ENCODE assay signal across 8 cellular contexts in genomic region chr17:4790705-4791088, GRCh38. TPM values are rescaled to one million over a fixed set of nuclear protein-coding genes. Genes with fewer than 3 reads are reported as not detected.
DNase-seq lines count a peak whose midpoint lies in the region; ATAC-seq and TF ChIP-seq lines count a peak whose summit lies in the region.

No MANE protein-coding gene starts in this region.

- peak overlapping the region; percentile 63 to 96 (median 88) for H3K27ac Mint-ChIP-seq in CD4-positive, alpha-beta memory T cell

- WGBS in ovary, 3 donors: 27 to 52% (median 36%) methylated on average over 7 of the region's 7 CpGs

- peaks cover 9 to 36% (median 11%) of the 10 kb centered on the region in 4 donors for H3K4me1 Mint-ChIP-seq in CD4-positive, alpha-beta memory T cell

- CTCF ChIA-PET in CD4-positive, alpha-beta memory T cell (lab: Charles Lee; ENCODE audit: partially characterized antibody): interaction anchor here (0.6 to 3.7 kb wide), 31 partner anchors 9 to 244 kb away, joined by 3 to 59 read pairs (median 8); partner anchors contain the start of genes ARRB2, C17orf107, CAMTA2 and CHRNE
- CTCF ChIA-PET in Panc1 (lab: Charles Lee): interaction anchor here (0.6 to 1.5 kb wide), 3 partner anchors 9 to 80 kb away, joined by 3 to 17 read pairs (median 4); partner anchors contain the start of gene ARRB2

- H3K27ac ChIP-seq in CD4-positive, alpha-beta memory T cell (ENCODE audit: low read depth, low read length): peak overlapping the region; percentile 72
- H3K27ac ChIP-seq in Panc1 (ENCODE audit: low read length) (peak overlapping the region; percentile 23; the same call in 1 of the 2 replicates), ovary (peak overlapping the region in 1 of 2 donors; percentile 89)

- DNase-seq in CD4-positive, alpha-beta memory T cell: no peak
- DNase-seq in Panc1 (ENCODE audit: low read depth, low spot score) (no peak), epithelial cell of esophagus (ENCODE audit: low read depth) (no peak), ovary (no peak), NCI-H128 (lab: John Stamatoyannopoulos, UW; ENCODE audit: unreplicated experiment) (no peak), RPMI8226 (no peak), mesenteric fat pad (ENCODE audit: low spot score) (no peak)
- DNase-seq in stimulated activated CD4-positive, alpha-beta T cell treated with anti-CD3 and anti-CD28 coated beads, Interleukin-4, amount 100 ng/mL, for 1 hour: no peak

- TF ChIP-seq EP300 in ovary (IDR thresholded peaks at IDR 0.05): no peak

- no peak for ATAC-seq in Panc1

- intact Hi-C loops in CD4-positive, alpha-beta memory T cell (cut with micrococcal nuclease): loop anchor here (1.0 kb wide), 5 partner anchors 17 to 177 kb away; partner anchors contain the start of genes ARRB2, MED11, PLD2 and SPAG7
- intact Hi-C loops in Panc1 (cut with micrococcal nuclease; ENCODE audit: unreplicated experiment): no loop called here
- intact Hi-C loops in ovary (cut with DNase I): no loop called here

- peak overlapping the region; percentile 49 to 60 for H3K4me3 ChIP-seq in CD4-positive, alpha-beta memory T cell (ENCODE audit: low read length in 2 of 2)
- H3K4me3 ChIP-seq in Panc1 (ENCODE audit: low read depth in 2 of 2, low read length in 2 of 2) (peak overlapping the region; percentile 59 to 67), epithelial cell of esophagus (ENCODE audit: low read length) (peak overlapping the region; percentile 77), ovary (peak overlapping the region; percentile 74)

- POLR2A ChIA-PET in CD4-positive, alpha-beta memory T cell (lab: Charles Lee; ENCODE audit: partially characterized antibody): interaction anchor here (0.6 to 3.9 kb wide), 18 partner anchors 9 to 259 kb away, joined by 3 to 81 read pairs (median 8); partner anchors contain the start of genes ARRB2, C17orf107, C17orf114 and CXCL16
- POLR2A ChIA-PET in Panc1 (lab: Charles Lee): interaction anchor here (0.5 to 0.7 kb wide), 3 partner anchors 34 to 112 kb away, joined by 3 to 12 read pairs (median 5); no protein-coding TSS in a partner anchor

- H3K9me3 Mint-ChIP-seq in CD4-positive, alpha-beta memory T cell: peaks cover 0 to 2% (median 0%) of the 10 kb centered on the region in 8 donors

- H3K36me3 Mint-ChIP-seq in CD4-positive, alpha-beta memory T cell: peaks cover 0 to 2% of the 10 kb centered on the region in 2 donors

- H3K36me3 ChIP-seq in CD4-positive, alpha-beta memory T cell (ENCODE audit: insufficient read depth, low read length): no peaks in the 10 kb centered on the region
- H3K36me3 ChIP-seq in Panc1 (ENCODE audit: control insufficient read depth, insufficient read depth, low read length) (no peaks in the 10 kb centered on the region; the same call in 1 of the 2 replicates), ovary (no peaks in the 10 kb centered on the region)

- H3K27me3 ChIP-seq in CD4-positive, alpha-beta memory T cell (ENCODE audit: insufficient read depth, low read length): peaks cover 10% of the 10 kb centered on the region
- H3K27me3 ChIP-seq in Panc1 (ENCODE audit: control insufficient read depth, insufficient read depth, low read length) (no peaks in the 10 kb centered on the region), ovary (no peaks in the 10 kb centered on the region)

- in situ Hi-C loops in Panc1 (cut with HindIII; ENCODE audit: low pct_unique_long_range_greater_than_20kb, low sequenced_read_pairs): no loop called here

- BruUV-seq in Panc1 (replicated peaks; lab: Mats Ljungman, UMichigan): no TSS peak

- TF ChIP-seq CTCF in Panc1 (IDR thresholded peaks at IDR 0.05) (no peak), epithelial cell of esophagus (IDR thresholded peaks at IDR 0.05; ENCODE audit: insufficient read depth, low read depth, low read length, missing control alignments) (no peak), ovary (IDR thresholded peaks at IDR 0.05) (no peak)

- TF ChIP-seq POLR2A in ovary (IDR thresholded peaks at IDR 0.05): no peak

- H3K4me3 Mint-ChIP-seq in CD4-positive, alpha-beta memory T cell: peak overlapping the region; percentile 88 to 94 (median 90)

- H3K9me3 ChIP-seq in CD4-positive, alpha-beta memory T cell (ENCODE audit: control insufficient read depth in 1 of 2, low read length in 2 of 2): no peaks in the 10 kb centered on the region
- H3K9me3 ChIP-seq in Panc1 (ENCODE audit: control insufficient read depth, insufficient read depth, low read depth, low read length) (no peaks in the 10 kb centered on the region), ovary (no peaks in the 10 kb centered on the region)

- H3K27me3 Mint-ChIP-seq in CD4-positive, alpha-beta memory T cell: peaks cover 18 to 19% of the 10 kb centered on the region in 2 donors

- peaks cover 22% of the 10 kb centered on the region for H3K4me1 ChIP-seq in CD4-positive, alpha-beta memory T cell (ENCODE audit: insufficient read depth, low read length)
- H3K4me1 ChIP-seq in Panc1 (ENCODE audit: control insufficient read depth, insufficient read depth, low read length) (peaks cover 6% of the 10 kb centered on the region), ovary (ENCODE audit: insufficient read depth) (peaks cover 9% of the 10 kb centered on the region)

RNA-seq across cellular contexts. Expression of gene GLTPD2, which starts 1.9 kb away (rescaled TPM):
- total RNA-seq in CD4-positive, alpha-beta memory T cell: not detected
- not detected for polyA plus RNA-seq in CD4-positive, alpha-beta memory T cell
- total RNA-seq in Panc1 (2021; ENCODE audit: unreplicated experiment) (not detected), ovary (not detected), mesenteric fat pad (not detected)
- polyA plus RNA-seq in Panc1 (2012; ENCODE audit: insufficient read length): 0.79 TPM
- not detected for polyA plus RNA-seq in ovary

RNA-seq across cellular contexts. Expression of gene VMO1, which starts 4.5 kb away (rescaled TPM):
- total RNA-seq in CD4-positive, alpha-beta memory T cell: under 1 TPM in 1 of 2 experiments, not detected in 1; 0.50 TPM
- polyA plus RNA-seq in CD4-positive, alpha-beta memory T cell: not detected
- total RNA-seq in Panc1 (2021; ENCODE audit: unreplicated experiment): 0.49 TPM
- polyA plus RNA-seq in Panc1 (2012; ENCODE audit: insufficient read length): 1.7 TPM
- total RNA-seq in ovary: 1 to 10 TPM in 5 of 7 donors, under 1 TPM in 2; 0.69 to 3.5 (median 1.3) TPM
- 1 to 10 TPM in 1 of 2 donors, not detected in 1; 1.1 TPM for polyA plus RNA-seq in ovary
- 6.9 TPM for total RNA-seq in mesenteric fat pad

RNA-seq across cellular contexts. Expression of gene PSMB6, which starts 5.3 kb away (rescaled TPM):
- 10 to 100 TPM; 44.4 to 46.4 TPM for total RNA-seq in CD4-positive, alpha-beta memory T cell
- polyA plus RNA-seq in CD4-positive, alpha-beta memory T cell: 100 to 1,000 TPM; 235 to 462 TPM
- total RNA-seq in Panc1 (2021; ENCODE audit: unreplicated experiment): 156 TPM
- 159 TPM for polyA plus RNA-seq in Panc1 (2012; ENCODE audit: insufficient read length)
- total RNA-seq in ovary: 100 to 1,000 TPM in 1 of 7 donors, 10 to 100 TPM in 6; 74.6 to 123 (median 87.9) TPM
- polyA plus RNA-seq in ovary: 100 to 1,000 TPM in 1 of 2 donors, 10 to 100 TPM in 1; 87.8 to 111 TPM
- 109 TPM for total RNA-seq in mesenteric fat pad

RNA-seq across cellular contexts. Expression of gene PLD2, which starts 16.3 kb away (rescaled TPM):
- total RNA-seq in CD4-positive, alpha-beta memory T cell: 10 to 100 TPM; 30.8 to 37.5 TPM
- polyA plus RNA-seq in CD4-positive, alpha-beta memory T cell: 1 to 10 TPM; 1.9 to 5.0 TPM
- total RNA-seq in Panc1 (2021; ENCODE audit: unreplicated experiment) (40.2 TPM), ovary (10 to 100 TPM; 16.2 to 53.3 (median 42.7) TPM), mesenteric fat pad (22.8 TPM)
- 39.1 TPM for polyA plus RNA-seq in Panc1 (2012; ENCODE audit: insufficient read length)
- polyA plus RNA-seq in ovary: 10 to 100 TPM; 20.3 to 31.4 TPM
